Comparison of ENCODE assay signal across 1 cellular context in the genomic region with DNA sequence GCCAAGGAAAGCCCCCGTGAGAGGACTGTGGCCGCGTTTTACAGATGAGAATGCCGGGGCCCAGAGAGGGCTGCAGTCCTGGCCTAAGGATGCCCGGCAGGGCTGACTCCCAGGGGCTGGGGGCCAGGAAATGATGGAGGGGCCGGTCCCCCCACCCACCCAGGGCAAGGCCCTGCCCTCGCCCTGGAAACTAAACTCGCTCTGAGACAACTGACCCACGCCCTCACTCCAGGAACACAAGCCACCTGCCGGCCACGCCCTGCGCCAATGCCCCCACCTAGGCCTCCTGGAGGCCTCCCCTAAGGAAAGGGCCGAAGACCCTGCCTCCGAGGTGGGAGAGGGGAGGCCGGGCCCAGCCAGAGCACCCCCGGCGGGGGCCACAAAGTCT.
TF ChIP-seq lines count a peak whose summit lies in the region.

No MANE protein-coding gene starts in this region.

TF ChIP-seq in endothelial cell of umbilical vein, 7 proteins besides CTCF, POLR2A, EP300 and RAD21 (continued from another document):
- TF ChIP-seq POLR2AphosphoS5 (IDR thresholded peaks at IDR 0.05; ENCODE audit: insufficient read depth, low read depth, low read length) = no peak
- no peak for TF ChIP-seq EZH2 (IDR thresholded peaks at IDR 0.05; ENCODE audit: borderline replicate concordance, low read depth, low read length, severe bottlenecking)
- no peak for TF ChIP-seq MYC (IDR thresholded peaks at IDR 0.05; ENCODE audit: low read depth, low read length)
- TF ChIP-seq, protein P1, sequence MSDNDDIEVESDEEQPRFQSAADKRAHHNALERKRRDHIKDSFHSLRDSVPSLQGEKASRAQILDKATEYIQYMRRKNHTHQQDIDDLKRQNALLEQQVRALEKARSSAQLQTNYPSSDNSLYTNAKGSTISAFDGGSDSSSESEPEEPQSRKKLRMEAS (IDR thresholded peaks at IDR 0.05; ENCODE audit: insufficient read depth, insufficient read length) = no peak
- no peak for TF ChIP-seq FOS (IDR thresholded peaks at IDR 0.05; ENCODE audit: borderline replicate concordance, insufficient read depth, low read length)
